ENCODE assay signal across 1 cellular context in genomic region chr22:38110863-38111852, GRCh38.
TF ChIP-seq lines count a peak whose summit lies in the region.

No MANE protein-coding gene starts in this region.

TF ChIP-seq in HepG2, 621 proteins besides CTCF, POLR2A, EP300 and RAD21 (continued from another document and continues in another):
- no peak for TF ChIP-seq ZBTB34 (CRISPR knock-in tag; IDR thresholded peaks at IDR 0.05)
- no peak for TF ChIP-seq CBX2 (IDR thresholded peaks at IDR 0.05; ENCODE audit: low read depth, low read length)
- TF ChIP-seq CBX2 (CRISPR knock-in tag; IDR thresholded peaks at IDR 0.05; ENCODE audit: low read depth) = no peak
- no peak for TF ChIP-seq ZIK1 (CRISPR knock-in tag; IDR thresholded peaks at IDR 0.05; ENCODE audit: borderline replicate concordance, low read depth)
- peak; percentile 7; the same call in 1 of the 2 replicates for TF ChIP-seq ZNF430 (CRISPR knock-in tag; IDR thresholded peaks at IDR 0.05)
- no peak for TF ChIP-seq ZNF772 (CRISPR knock-in tag; IDR thresholded peaks at IDR 0.05)
- TF ChIP-seq PRMT3 (CRISPR knock-in tag; IDR thresholded peaks at IDR 0.05; ENCODE audit: borderline replicate concordance, low read depth) = no peak
- TF ChIP-seq, protein P1, sequence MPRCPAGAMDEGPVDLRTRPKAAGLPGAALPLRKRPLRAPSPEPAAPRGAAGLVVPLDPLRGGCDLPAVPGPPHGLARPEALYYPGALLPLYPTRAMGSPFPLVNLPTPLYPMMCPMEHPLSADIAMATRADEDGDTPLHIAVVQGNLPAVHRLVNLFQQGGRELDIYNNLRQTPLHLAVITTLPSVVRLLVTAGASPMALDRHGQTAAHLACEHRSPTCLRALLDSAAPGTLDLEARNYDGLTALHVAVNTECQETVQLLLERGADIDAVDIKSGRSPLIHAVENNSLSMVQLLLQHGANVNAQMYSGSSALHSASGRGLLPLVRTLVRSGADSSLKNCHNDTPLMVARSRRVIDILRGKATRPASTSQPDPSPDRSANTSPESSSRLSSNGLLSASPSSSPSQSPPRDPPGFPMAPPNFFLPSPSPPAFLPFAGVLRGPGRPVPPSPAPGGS (CRISPR knock-in tag; IDR thresholded peaks at IDR 0.05) = 0 out of 2 replicates have a peak, but pooled peaks have one; percentile 21
- TF ChIP-seq GLI4 (CRISPR knock-in tag; IDR thresholded peaks at IDR 0.05; ENCODE audit: borderline replicate concordance) = no peak
- peak; percentile 57; the same call in 1 of the 2 replicates for TF ChIP-seq ZNF274 (CRISPR knock-in tag; IDR thresholded peaks at IDR 0.05)
- 0 out of 2 replicates have a peak, but pooled peaks have one; percentile 25 for TF ChIP-seq ZNF547 (CRISPR knock-in tag; IDR thresholded peaks at IDR 0.05)
- peak; percentile 52 for TF ChIP-seq HNF4A (CRISPR knock-in tag; IDR thresholded peaks at IDR 0.05)
- TF ChIP-seq KAT2B (IDR thresholded peaks at IDR 0.05; ENCODE audit: borderline replicate concordance, low read depth, low read length) = no peak
- TF ChIP-seq, protein P2, sequence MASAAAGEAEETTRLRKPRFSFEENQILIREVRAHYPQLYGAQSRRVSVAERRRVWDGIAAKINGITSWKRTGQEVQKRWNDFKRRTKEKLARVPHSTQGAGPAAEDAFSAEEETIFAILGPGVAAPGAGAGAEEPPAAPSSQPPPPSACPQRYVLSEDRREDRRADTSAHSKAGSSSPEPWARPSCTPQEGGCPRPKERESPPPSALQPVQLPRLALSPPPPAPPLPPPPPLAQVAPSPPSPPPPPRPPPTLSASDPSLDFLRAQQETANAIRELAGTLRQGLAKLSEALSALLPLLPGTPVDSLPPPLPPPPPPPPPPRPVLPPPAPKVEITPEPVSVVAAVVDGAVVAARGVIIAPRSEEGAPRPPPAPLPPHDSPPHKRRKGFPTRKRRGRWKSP (CRISPR knock-in tag; IDR thresholded peaks at IDR 0.05) = no peak
- peak; percentile 38; the same call in 1 of the 2 replicates for TF ChIP-seq ZNF891 (CRISPR knock-in tag; IDR thresholded peaks at IDR 0.05)
- TF ChIP-seq ZNF678 (CRISPR knock-in tag; IDR thresholded peaks at IDR 0.05) = no peak
- no peak for TF ChIP-seq ZNF672 (CRISPR knock-in tag; IDR thresholded peaks at IDR 0.05)
- TF ChIP-seq ZNF646 (CRISPR knock-in tag; IDR thresholded peaks at IDR 0.05) = no peak
- peak; percentile 32; the same call in 1 of the 2 replicates for TF ChIP-seq ZC3H13 (CRISPR knock-in tag; IDR thresholded peaks at IDR 0.05)
- no peak for TF ChIP-seq ZNF33B (CRISPR knock-in tag; IDR thresholded peaks at IDR 0.05)
- TF ChIP-seq HOXA5 (CRISPR knock-in tag; IDR thresholded peaks at IDR 0.05) = no peak
- 0 out of 2 replicates have a peak, but pooled peaks have one; percentile 45 for TF ChIP-seq ZNF816 (CRISPR knock-in tag; IDR thresholded peaks at IDR 0.05; ENCODE audit: borderline replicate concordance)
- TF ChIP-seq ZNF460 (CRISPR knock-in tag; IDR thresholded peaks at IDR 0.05; ENCODE audit: borderline replicate concordance) = no peak
- TF ChIP-seq, protein P3, sequence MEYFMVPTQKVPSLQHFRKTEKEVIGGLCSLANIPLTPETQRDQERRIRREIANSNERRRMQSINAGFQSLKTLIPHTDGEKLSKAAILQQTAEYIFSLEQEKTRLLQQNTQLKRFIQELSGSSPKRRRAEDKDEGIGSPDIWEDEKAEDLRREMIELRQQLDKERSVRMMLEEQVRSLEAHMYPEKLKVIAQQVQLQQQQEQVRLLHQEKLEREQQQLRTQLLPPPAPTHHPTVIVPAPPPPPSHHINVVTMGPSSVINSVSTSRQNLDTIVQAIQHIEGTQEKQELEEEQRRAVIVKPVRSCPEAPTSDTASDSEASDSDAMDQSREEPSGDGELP (IDR thresholded peaks at IDR 0.05; ENCODE audit: borderline replicate concordance, low read depth) = peak; percentile 54; the same call in 1 of the 2 replicates
- 0 out of 2 replicates have a peak, but pooled peaks have one; percentile 56 for TF ChIP-seq ZFP82 (CRISPR knock-in tag; IDR thresholded peaks at IDR 0.05; ENCODE audit: borderline replicate concordance)
- TF ChIP-seq ZNF841 (CRISPR knock-in tag; IDR thresholded peaks at IDR 0.05; ENCODE audit: borderline replicate concordance) = no peak
- no peak for TF ChIP-seq MAZ (IDR thresholded peaks at IDR 0.05; ENCODE audit: borderline replicate concordance, low read depth, low read length)
- no peak for TF ChIP-seq MAZ (CRISPR knock-in tag; IDR thresholded peaks at IDR 0.05; ENCODE audit: low read depth)
- 0 out of 2 replicates have a peak, but pooled peaks have one; percentile 49 for TF ChIP-seq KLF12 (CRISPR knock-in tag; IDR thresholded peaks at IDR 0.05; ENCODE audit: borderline replicate concordance)
- no peak for TF ChIP-seq ZNF556 (CRISPR knock-in tag; IDR thresholded peaks at IDR 0.05; ENCODE audit: borderline replicate concordance)
- TF ChIP-seq WIZ (CRISPR knock-in tag; IDR thresholded peaks at IDR 0.05) = no peak
- no peak for TF ChIP-seq KMT2B (CRISPR knock-in tag; IDR thresholded peaks at IDR 0.05)
- peak; percentile 70 for TF ChIP-seq HNF4G (IDR thresholded peaks at IDR 0.05; ENCODE audit: borderline replicate concordance, low read depth, low read length)
- TF ChIP-seq HNF4G (CRISPR knock-in tag; IDR thresholded peaks at IDR 0.05; ENCODE audit: borderline replicate concordance, low read depth) = no peak; the same call in 1 of the 2 replicates
- TF ChIP-seq HIVEP1 (CRISPR knock-in tag; IDR thresholded peaks at IDR 0.05) = peak; percentile 47
- no peak for TF ChIP-seq ZNF747 (CRISPR knock-in tag; IDR thresholded peaks at IDR 0.05; ENCODE audit: borderline replicate concordance)
- TF ChIP-seq SOX5 (CRISPR knock-in tag; IDR thresholded peaks at IDR 0.05; ENCODE audit: borderline replicate concordance) = no peak
- no peak for TF ChIP-seq ZNF160 (CRISPR knock-in tag; IDR thresholded peaks at IDR 0.05)
- TF ChIP-seq, protein P4, sequence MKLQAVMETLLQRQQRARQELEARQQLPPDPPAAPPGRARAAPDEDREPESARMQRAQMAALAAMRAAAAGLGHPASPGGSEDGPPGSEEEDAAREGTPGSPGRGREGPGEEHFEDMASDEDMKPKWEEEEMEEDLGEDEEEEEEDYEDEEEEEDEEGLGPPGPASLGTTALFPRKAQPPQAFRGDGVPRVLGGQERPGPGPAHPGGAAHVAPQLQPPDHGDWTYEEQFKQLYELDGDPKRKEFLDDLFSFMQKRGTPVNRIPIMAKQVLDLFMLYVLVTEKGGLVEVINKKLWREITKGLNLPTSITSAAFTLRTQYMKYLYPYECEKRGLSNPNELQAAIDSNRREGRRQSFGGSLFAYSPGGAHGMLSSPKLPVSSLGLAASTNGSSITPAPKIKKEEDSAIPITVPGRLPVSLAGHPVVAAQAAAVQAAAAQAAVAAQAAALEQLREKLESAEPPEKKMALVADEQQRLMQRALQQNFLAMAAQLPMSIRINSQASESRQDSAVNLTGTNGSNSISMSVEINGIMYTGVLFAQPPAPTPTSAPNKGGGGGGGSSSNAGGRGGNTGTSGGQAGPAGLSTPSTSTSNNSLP (IDR thresholded peaks at IDR 0.05; ENCODE audit: low read depth, low read length) = no peak
- TF ChIP-seq PRPF4 (IDR thresholded peaks at IDR 0.05; ENCODE audit: low read depth, low read length, poor library complexity, severe bottlenecking) = no peak
- TF ChIP-seq SNAI1 (CRISPR knock-in tag; IDR thresholded peaks at IDR 0.05; ENCODE audit: borderline replicate concordance) = 0 out of 2 replicates have a peak, but pooled peaks have one; percentile 72
- no peak for TF ChIP-seq SIX1 (CRISPR knock-in tag; IDR thresholded peaks at IDR 0.05; ENCODE audit: borderline replicate concordance)
- TF ChIP-seq AFF4 (CRISPR knock-in tag; IDR thresholded peaks at IDR 0.05) = no peak
- no peak for TF ChIP-seq HNRNPH1 (optimal IDR thresholded peaks at IDR 0.05; ENCODE audit: low read depth, low read length)
- TF ChIP-seq AGO1 (IDR thresholded peaks at IDR 0.05; ENCODE audit: low read depth, low read length, poor library complexity, severe bottlenecking) = no peak
- TF ChIP-seq ZNF768 (CRISPR knock-in tag; IDR thresholded peaks at IDR 0.05) = peak; percentile 22; the same call in 1 of the 2 replicates
- TF ChIP-seq, protein P5, sequence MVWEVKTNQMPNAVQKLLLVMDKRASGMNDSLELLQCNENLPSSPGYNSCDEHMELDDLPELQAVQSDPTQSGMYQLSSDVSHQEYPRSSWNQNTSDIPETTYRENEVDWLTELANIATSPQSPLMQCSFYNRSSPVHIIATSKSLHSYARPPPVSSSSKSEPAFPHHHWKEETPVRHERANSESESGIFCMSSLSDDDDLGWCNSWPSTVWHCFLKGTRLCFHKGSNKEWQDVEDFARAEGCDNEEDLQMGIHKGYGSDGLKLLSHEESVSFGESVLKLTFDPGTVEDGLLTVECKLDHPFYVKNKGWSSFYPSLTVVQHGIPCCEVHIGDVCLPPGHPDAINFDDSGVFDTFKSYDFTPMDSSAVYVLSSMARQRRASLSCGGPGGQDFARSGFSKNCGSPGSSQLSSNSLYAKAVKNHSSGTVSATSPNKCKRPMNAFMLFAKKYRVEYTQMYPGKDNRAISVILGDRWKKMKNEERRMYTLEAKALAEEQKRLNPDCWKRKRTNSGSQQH (CRISPR knock-in tag; IDR thresholded peaks at IDR 0.05; ENCODE audit: low read depth) = 0 out of 2 replicates have a peak, but pooled peaks have one; percentile 24
- TF ChIP-seq ZNF224 (CRISPR knock-in tag; IDR thresholded peaks at IDR 0.05) = 0 out of 2 replicates have a peak, but pooled peaks have one; percentile 10
